In genomic region chr2:237987263-237987662, GRCh38 we compare ENCODE assay signal across 1 cellular context.
TF ChIP-seq lines count a peak whose summit lies in the region.

No MANE protein-coding gene starts in this region.

TF ChIP-seq in H1, 55 proteins besides CTCF, POLR2A, EP300 and RAD21:
- TF ChIP-seq GTF2F1 (IDR thresholded peaks at IDR 0.05; ENCODE audit: borderline replicate concordance, low read depth, low read length) (no peak), SP2 (IDR thresholded peaks at IDR 0.05; ENCODE audit: low read length) (no peak), ATF3 (IDR thresholded peaks at IDR 0.05; ENCODE audit: insufficient read depth, low read depth, low read length) (no peak), SIRT6 (IDR thresholded peaks at IDR 0.05; ENCODE audit: low read length) (no peak), TAF7 (optimal IDR thresholded peaks at IDR 0.05; ENCODE audit: borderline replicate concordance, low read depth, low read length) (no peak), SUZ12 (IDR thresholded peaks at IDR 0.05; ENCODE audit: low read length) (no peak), HDAC2 (IDR thresholded peaks at IDR 0.05; ENCODE audit: borderline replicate concordance in 1 of 2, low read depth in 2 of 2, low read length in 2 of 2) (no peak), RBBP5 (IDR thresholded peaks at IDR 0.05; ENCODE audit: borderline replicate concordance, low read depth, low read length) (no peak), YY1 (IDR thresholded peaks at IDR 0.05; ENCODE audit: low read depth, low read length) (no peak), CBX5 (IDR thresholded peaks at IDR 0.05; ENCODE audit: low read depth, low read length) (no peak), BACH1 (IDR thresholded peaks at IDR 0.05; ENCODE audit: low read length) (no peak), TAF1 (IDR thresholded peaks at IDR 0.05; ENCODE audit: low read depth, low read length) (no peak)
- TF ChIP-seq, protein P1, sequence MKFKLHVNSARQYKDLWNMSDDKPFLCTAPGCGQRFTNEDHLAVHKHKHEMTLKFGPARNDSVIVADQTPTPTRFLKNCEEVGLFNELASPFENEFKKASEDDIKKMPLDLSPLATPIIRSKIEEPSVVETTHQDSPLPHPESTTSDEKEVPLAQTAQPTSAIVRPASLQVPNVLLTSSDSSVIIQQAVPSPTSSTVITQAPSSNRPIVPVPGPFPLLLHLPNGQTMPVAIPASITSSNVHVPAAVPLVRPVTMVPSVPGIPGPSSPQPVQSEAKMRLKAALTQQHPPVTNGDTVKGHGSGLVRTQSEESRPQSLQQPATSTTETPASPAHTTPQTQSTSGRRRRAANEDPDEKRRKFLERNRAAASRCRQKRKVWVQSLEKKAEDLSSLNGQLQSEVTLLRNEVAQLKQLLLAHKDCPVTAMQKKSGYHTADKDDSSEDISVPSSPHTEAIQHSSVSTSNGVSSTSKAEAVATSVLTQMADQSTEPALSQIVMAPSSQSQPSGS (IDR thresholded peaks at IDR 0.05; ENCODE audit: low read length): no peak
TF ChIP-seq in H1: peak in this region for 0.
